Comparison of ENCODE assay signal across 1 cellular context in genomic region chr13:107866666-107867623, GRCh38.
TF ChIP-seq lines count a peak whose summit lies in the region.

No MANE protein-coding gene starts in this region.

TF ChIP-seq in SK-N-SH, 30 proteins besides CTCF, POLR2A, EP300 and RAD21 (continued from another document):
- TF ChIP-seq REST (IDR thresholded peaks at IDR 0.05; ENCODE audit: low read depth, low read length) (0 out of 2 replicates have a peak, but pooled peaks have one; percentile 19), GATA2 (CRISPR knock-in tag; IDR thresholded peaks at IDR 0.05) (no peak), PBX3 (IDR thresholded peaks at IDR 0.05) (no peak), IRF3 (IDR thresholded peaks at IDR 0.05; ENCODE audit: low read depth, low read length) (no peak), EZH2phosphoT487 (IDR thresholded peaks at IDR 0.05; ENCODE audit: borderline replicate concordance, low read depth) (no peak), MEF2A (IDR thresholded peaks at IDR 0.05; ENCODE audit: borderline replicate concordance, low read depth) (no peak), RCOR1 (IDR thresholded peaks at IDR 0.05; ENCODE audit: low read length) (no peak), FOSL2 (IDR thresholded peaks at IDR 0.05; ENCODE audit: borderline replicate concordance, low read depth) (no peak), RXRA (IDR thresholded peaks at IDR 0.05; ENCODE audit: borderline replicate concordance, low read depth) (no peak), MXI1 (IDR thresholded peaks at IDR 0.05; ENCODE audit: low read depth, low read length) (no peak)
